In the genomic region with DNA sequence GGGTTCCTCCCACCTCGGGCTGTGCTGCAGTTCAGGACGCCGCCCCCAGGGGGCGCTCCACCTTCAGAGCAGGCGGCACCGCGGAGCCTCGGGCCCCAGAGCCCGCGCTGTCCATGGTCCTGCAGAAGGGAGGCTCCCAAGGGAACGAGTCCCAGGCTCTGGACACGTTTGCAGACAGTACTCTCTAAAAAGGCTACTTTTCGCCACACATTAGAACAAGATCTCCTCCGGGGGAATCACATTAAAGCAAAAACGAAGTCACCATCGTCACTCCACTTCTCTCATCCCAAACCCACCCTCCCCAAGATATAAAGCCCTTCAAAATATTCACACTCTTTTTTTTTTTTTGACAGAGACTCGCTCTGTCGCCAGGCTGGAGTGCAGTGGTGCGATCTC, we compare ENCODE assay signal across 1 cellular context.
TF ChIP-seq lines count a peak whose summit lies in the region.

No MANE protein-coding gene starts in this region.

TF ChIP-seq in K562, 482 proteins besides CTCF, POLR2A, EP300 and RAD21 (continued from another document and continues in another):
- TF ChIP-seq, protein P1, sequence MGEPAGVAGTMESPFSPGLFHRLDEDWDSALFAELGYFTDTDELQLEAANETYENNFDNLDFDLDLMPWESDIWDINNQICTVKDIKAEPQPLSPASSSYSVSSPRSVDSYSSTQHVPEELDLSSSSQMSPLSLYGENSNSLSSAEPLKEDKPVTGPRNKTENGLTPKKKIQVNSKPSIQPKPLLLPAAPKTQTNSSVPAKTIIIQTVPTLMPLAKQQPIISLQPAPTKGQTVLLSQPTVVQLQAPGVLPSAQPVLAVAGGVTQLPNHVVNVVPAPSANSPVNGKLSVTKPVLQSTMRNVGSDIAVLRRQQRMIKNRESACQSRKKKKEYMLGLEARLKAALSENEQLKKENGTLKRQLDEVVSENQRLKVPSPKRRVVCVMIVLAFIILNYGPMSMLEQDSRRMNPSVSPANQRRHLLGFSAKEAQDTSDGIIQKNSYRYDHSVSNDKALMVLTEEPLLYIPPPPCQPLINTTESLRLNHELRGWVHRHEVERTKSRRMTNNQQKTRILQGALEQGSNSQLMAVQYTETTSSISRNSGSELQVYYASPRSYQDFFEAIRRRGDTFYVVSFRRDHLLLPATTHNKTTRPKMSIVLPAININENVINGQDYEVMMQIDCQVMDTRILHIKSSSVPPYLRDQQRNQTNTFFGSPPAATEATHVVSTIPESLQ (CRISPR knock-in tag; IDR thresholded peaks at IDR 0.05), result peak; percentile 97
- no peak for TF ChIP-seq ZNF830 (CRISPR knock-in tag; IDR thresholded peaks at IDR 0.05)
- TF ChIP-seq, protein P2, sequence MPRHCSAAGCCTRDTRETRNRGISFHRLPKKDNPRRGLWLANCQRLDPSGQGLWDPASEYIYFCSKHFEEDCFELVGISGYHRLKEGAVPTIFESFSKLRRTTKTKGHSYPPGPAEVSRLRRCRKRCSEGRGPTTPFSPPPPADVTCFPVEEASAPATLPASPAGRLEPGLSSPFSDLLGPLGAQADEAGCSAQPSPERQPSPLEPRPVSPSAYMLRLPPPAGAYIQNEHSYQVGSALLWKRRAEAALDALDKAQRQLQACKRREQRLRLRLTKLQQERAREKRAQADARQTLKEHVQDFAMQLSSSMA (CRISPR knock-in tag; IDR thresholded peaks at IDR 0.05), result no peak
- no peak for TF ChIP-seq CREBBP (IDR thresholded peaks at IDR 0.05; ENCODE audit: low read depth, low read length)
- TF ChIP-seq, protein P3, sequence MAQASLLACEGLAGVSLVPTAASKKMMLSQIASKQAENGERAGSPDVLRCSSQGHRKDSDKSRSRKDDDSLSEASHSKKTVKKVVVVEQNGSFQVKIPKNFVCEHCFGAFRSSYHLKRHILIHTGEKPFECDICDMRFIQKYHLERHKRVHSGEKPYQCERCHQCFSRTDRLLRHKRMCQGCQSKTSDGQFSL (CRISPR knock-in tag; IDR thresholded peaks at IDR 0.05), result 0 out of 2 replicates have a peak, but pooled peaks have one; percentile 22
- TF ChIP-seq, protein P3 (tag; IDR thresholded peaks at IDR 0.05), result no peak
- TF ChIP-seq ZKSCAN1 (IDR thresholded peaks at IDR 0.05; ENCODE audit: low read depth, low read length), result 0 out of 2 replicates have a peak, but pooled peaks have one; percentile 27
- TF ChIP-seq, protein P4, sequence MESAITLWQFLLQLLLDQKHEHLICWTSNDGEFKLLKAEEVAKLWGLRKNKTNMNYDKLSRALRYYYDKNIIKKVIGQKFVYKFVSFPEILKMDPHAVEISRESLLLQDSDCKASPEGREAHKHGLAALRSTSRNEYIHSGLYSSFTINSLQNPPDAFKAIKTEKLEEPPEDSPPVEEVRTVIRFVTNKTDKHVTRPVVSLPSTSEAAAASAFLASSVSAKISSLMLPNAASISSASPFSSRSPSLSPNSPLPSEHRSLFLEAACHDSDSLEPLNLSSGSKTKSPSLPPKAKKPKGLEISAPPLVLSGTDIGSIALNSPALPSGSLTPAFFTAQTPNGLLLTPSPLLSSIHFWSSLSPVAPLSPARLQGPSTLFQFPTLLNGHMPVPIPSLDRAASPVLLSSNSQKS (CRISPR knock-in tag; IDR thresholded peaks at IDR 0.05), result no peak
- TF ChIP-seq ESRRA (IDR thresholded peaks at IDR 0.05; ENCODE audit: borderline replicate concordance, low read depth), result 0 out of 2 replicates have a peak, but pooled peaks have one; percentile 27
- TF ChIP-seq CREB1 (IDR thresholded peaks at IDR 0.05), result no peak
- peak; percentile 77 for TF ChIP-seq CREB1 (CRISPR knock-in tag; IDR thresholded peaks at IDR 0.05)
- TF ChIP-seq ZBTB17 (CRISPR knock-in tag; IDR thresholded peaks at IDR 0.05), result 0 out of 2 replicates have a peak, but pooled peaks have one; percentile 28
- TF ChIP-seq NONO (IDR thresholded peaks at IDR 0.05; ENCODE audit: low read depth in 2 of 2, low read length in 1 of 2), result no peak
- TF ChIP-seq KAT2B (IDR thresholded peaks at IDR 0.05; ENCODE audit: low read depth, low read length), result no peak
- TF ChIP-seq ZBED1 (IDR thresholded peaks at IDR 0.05), result 0 out of 2 replicates have a peak, but pooled peaks have one; percentile 8
- no peak for TF ChIP-seq ZNF77 (CRISPR knock-in tag; IDR thresholded peaks at IDR 0.05)
- peak; percentile 37; the same call in 1 of the 2 replicates for TF ChIP-seq JUN (IDR thresholded peaks at IDR 0.05; ENCODE audit: borderline replicate concordance, low read depth, low read length)
- TF ChIP-seq JUN (CRISPR knock-in tag; IDR thresholded peaks at IDR 0.05; ENCODE audit: borderline replicate concordance), result peak; percentile 81; the same call in 1 of the 2 replicates
- no peak for TF ChIP-seq SMARCE1 (IDR thresholded peaks at IDR 0.05)
- TF ChIP-seq NFXL1 (CRISPR knock-in tag; IDR thresholded peaks at IDR 0.05), result no peak
- no peak for TF ChIP-seq TEAD4 (IDR thresholded peaks at IDR 0.05; ENCODE audit: low read length)
- TF ChIP-seq TEAD4 (CRISPR knock-in tag; IDR thresholded peaks at IDR 0.05; ENCODE audit: borderline replicate concordance), result peak; percentile 91; the same call in 1 of the 2 replicates
- no peak for TF ChIP-seq TBL1XR1 (IDR thresholded peaks at IDR 0.05; ENCODE audit: low read length in 2 of 2)
- no peak for TF ChIP-seq MYBL2 (IDR thresholded peaks at IDR 0.05; ENCODE audit: low read depth)
- TF ChIP-seq MYBL2 (CRISPR knock-in tag; IDR thresholded peaks at IDR 0.05; ENCODE audit: borderline replicate concordance), result no peak
- no peak for TF ChIP-seq ZSCAN32 (CRISPR knock-in tag; IDR thresholded peaks at IDR 0.05)
- no peak for TF ChIP-seq DPF2 (IDR thresholded peaks at IDR 0.05)
- no peak for TF ChIP-seq LEF1 (IDR thresholded peaks at IDR 0.05)
- no peak for TF ChIP-seq PHF8 (IDR thresholded peaks at IDR 0.05; ENCODE audit: borderline replicate concordance, low read length)
- TF ChIP-seq NR2F6 (CRISPR knock-in tag; IDR thresholded peaks at IDR 0.05), result no peak
- no peak for TF ChIP-seq FOXJ2 (tag; IDR thresholded peaks at IDR 0.05)
- TF ChIP-seq BHLHE40 (IDR thresholded peaks at IDR 0.05; ENCODE audit: low read length), result peak; percentile 38; the same call in 1 of the 2 replicates
- no peak for TF ChIP-seq HNRNPL (IDR thresholded peaks at IDR 0.05; ENCODE audit: low read depth, low read length)
- no peak for TF ChIP-seq PHF21A (IDR thresholded peaks at IDR 0.05; ENCODE audit: borderline replicate concordance, low read depth)
- no peak for TF ChIP-seq BCL6 (CRISPR knock-in tag; IDR thresholded peaks at IDR 0.05)
- TF ChIP-seq BMI1 (IDR thresholded peaks at IDR 0.05; ENCODE audit: low read length), result no peak
- no peak for TF ChIP-seq ADNP (tag; IDR thresholded peaks at IDR 0.05)
- no peak for TF ChIP-seq MCM7 (IDR thresholded peaks at IDR 0.05)
- TF ChIP-seq, protein P5, sequence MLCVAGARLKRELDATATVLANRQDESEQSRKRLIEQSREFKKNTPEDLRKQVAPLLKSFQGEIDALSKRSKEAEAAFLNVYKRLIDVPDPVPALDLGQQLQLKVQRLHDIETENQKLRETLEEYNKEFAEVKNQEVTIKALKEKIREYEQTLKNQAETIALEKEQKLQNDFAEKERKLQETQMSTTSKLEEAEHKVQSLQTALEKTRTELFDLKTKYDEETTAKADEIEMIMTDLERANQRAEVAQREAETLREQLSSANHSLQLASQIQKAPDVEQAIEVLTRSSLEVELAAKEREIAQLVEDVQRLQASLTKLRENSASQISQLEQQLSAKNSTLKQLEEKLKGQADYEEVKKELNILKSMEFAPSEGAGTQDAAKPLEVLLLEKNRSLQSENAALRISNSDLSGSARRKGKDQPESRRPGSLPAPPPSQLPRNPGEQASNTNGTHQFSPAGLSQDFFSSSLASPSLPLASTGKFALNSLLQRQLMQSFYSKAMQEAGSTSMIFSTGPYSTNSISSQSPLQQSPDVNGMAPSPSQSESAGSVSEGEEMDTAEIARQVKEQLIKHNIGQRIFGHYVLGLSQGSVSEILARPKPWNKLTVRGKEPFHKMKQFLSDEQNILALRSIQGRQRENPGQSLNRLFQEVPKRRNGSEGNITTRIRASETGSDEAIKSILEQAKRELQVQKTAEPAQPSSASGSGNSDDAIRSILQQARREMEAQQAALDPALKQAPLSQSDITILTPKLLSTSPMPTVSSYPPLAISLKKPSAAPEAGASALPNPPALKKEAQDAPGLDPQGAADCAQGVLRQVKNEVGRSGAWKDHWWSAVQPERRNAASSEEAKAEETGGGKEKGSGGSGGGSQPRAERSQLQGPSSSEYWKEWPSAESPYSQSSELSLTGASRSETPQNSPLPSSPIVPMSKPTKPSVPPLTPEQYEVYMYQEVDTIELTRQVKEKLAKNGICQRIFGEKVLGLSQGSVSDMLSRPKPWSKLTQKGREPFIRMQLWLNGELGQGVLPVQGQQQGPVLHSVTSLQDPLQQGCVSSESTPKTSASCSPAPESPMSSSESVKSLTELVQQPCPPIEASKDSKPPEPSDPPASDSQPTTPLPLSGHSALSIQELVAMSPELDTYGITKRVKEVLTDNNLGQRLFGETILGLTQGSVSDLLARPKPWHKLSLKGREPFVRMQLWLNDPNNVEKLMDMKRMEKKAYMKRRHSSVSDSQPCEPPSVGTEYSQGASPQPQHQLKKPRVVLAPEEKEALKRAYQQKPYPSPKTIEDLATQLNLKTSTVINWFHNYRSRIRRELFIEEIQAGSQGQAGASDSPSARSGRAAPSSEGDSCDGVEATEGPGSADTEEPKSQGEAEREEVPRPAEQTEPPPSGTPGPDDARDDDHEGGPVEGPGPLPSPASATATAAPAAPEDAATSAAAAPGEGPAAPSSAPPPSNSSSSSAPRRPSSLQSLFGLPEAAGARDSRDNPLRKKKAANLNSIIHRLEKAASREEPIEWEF (CRISPR knock-in tag; IDR thresholded peaks at IDR 0.05), result no peak
- TF ChIP-seq RUNX1 (IDR thresholded peaks at IDR 0.05; ENCODE audit: low read depth), result 0 out of 2 replicates have a peak, but pooled peaks have one; percentile 39
- no peak for TF ChIP-seq RBM17 (IDR thresholded peaks at IDR 0.05; ENCODE audit: borderline replicate concordance, low read depth, low read length)
- no peak for TF ChIP-seq CBFA2T2 (conservative IDR thresholded peaks at IDR 0.05)
- TF ChIP-seq RHOXF2B (CRISPR knock-in tag; conservative IDR thresholded peaks at IDR 0.05), result no peak
- TF ChIP-seq BDP1 (IDR thresholded peaks at IDR 0.05; ENCODE audit: insufficient read depth, insufficient read length), result no peak
- TF ChIP-seq, protein P6, sequence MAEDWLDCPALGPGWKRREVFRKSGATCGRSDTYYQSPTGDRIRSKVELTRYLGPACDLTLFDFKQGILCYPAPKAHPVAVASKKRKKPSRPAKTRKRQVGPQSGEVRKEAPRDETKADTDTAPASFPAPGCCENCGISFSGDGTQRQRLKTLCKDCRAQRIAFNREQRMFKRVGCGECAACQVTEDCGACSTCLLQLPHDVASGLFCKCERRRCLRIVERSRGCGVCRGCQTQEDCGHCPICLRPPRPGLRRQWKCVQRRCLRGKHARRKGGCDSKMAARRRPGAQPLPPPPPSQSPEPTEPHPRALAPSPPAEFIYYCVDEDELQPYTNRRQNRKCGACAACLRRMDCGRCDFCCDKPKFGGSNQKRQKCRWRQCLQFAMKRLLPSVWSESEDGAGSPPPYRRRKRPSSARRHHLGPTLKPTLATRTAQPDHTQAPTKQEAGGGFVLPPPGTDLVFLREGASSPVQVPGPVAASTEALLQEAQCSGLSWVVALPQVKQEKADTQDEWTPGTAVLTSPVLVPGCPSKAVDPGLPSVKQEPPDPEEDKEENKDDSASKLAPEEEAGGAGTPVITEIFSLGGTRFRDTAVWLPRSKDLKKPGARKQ (CRISPR knock-in tag; IDR thresholded peaks at IDR 0.05), result no peak
- TF ChIP-seq LCOR (CRISPR knock-in tag; IDR thresholded peaks at IDR 0.05), result peak; percentile 99
- no peak for TF ChIP-seq C11orf30 (IDR thresholded peaks at IDR 0.05; ENCODE audit: low read depth)
- no peak; the same call in 1 of the 2 replicates for TF ChIP-seq GATAD2B (IDR thresholded peaks at IDR 0.05; ENCODE audit: borderline replicate concordance)
- TF ChIP-seq, protein P7, sequence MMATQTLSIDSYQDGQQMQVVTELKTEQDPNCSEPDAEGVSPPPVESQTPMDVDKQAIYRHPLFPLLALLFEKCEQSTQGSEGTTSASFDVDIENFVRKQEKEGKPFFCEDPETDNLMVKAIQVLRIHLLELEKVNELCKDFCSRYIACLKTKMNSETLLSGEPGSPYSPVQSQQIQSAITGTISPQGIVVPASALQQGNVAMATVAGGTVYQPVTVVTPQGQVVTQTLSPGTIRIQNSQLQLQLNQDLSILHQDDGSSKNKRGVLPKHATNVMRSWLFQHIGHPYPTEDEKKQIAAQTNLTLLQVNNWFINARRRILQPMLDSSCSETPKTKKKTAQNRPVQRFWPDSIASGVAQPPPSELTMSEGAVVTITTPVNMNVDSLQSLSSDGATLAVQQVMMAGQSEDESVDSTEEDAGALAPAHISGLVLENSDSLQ (IDR thresholded peaks at IDR 0.05), result no peak
- TF ChIP-seq ZNF695 (CRISPR knock-in tag; IDR thresholded peaks at IDR 0.05), result no peak
- TF ChIP-seq ESRRB (CRISPR knock-in tag; IDR thresholded peaks at IDR 0.05; ENCODE audit: borderline replicate concordance), result no peak
- TF ChIP-seq ZNF274 (IDR thresholded peaks at IDR 0.05; ENCODE audit: borderline replicate concordance, low read depth, low read length), result no peak
- TF ChIP-seq RFX5 (IDR thresholded peaks at IDR 0.05; ENCODE audit: low read depth, low read length), result no peak
- TF ChIP-seq ZNF253 (CRISPR knock-in tag; conservative IDR thresholded peaks at IDR 0.05), result no peak
- TF ChIP-seq FUS (optimal IDR thresholded peaks at IDR 0.05; ENCODE audit: low read depth, low read length), result no peak
- no peak for TF ChIP-seq FIP1L1 (IDR thresholded peaks at IDR 0.05; ENCODE audit: low read depth, low read length, poor library complexity, severe bottlenecking)
- no peak for TF ChIP-seq CSDE1 (IDR thresholded peaks at IDR 0.05)
- TF ChIP-seq SMAD3 (CRISPR knock-in tag; conservative IDR thresholded peaks at IDR 0.05), result 0 out of 2 replicates have a peak, but pooled peaks have one; percentile 21
- TF ChIP-seq, protein P8, sequence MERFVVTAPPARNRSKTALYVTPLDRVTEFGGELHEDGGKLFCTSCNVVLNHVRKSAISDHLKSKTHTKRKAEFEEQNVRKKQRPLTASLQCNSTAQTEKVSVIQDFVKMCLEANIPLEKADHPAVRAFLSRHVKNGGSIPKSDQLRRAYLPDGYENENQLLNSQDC (CRISPR knock-in tag; IDR thresholded peaks at IDR 0.05), result no peak
- 0 out of 2 replicates have a peak, but pooled peaks have one; percentile 28 for TF ChIP-seq SIN3B (IDR thresholded peaks at IDR 0.05; ENCODE audit: low read depth)
- TF ChIP-seq RNF2 (IDR thresholded peaks at IDR 0.05), result no peak
- peak; percentile 99 for TF ChIP-seq STAG1 (CRISPR knock-in tag; IDR thresholded peaks at IDR 0.05; ENCODE audit: borderline replicate concordance)
- peak; percentile 46 for TF ChIP-seq ZNF146 (CRISPR knock-in tag; IDR thresholded peaks at IDR 0.05; ENCODE audit: unreplicated experiment)
- no peak for TF ChIP-seq TEAD2 (tag; IDR thresholded peaks at IDR 0.05)
